20 cellular contexts compared by ENCODE assay signal in the genomic region with DNA sequence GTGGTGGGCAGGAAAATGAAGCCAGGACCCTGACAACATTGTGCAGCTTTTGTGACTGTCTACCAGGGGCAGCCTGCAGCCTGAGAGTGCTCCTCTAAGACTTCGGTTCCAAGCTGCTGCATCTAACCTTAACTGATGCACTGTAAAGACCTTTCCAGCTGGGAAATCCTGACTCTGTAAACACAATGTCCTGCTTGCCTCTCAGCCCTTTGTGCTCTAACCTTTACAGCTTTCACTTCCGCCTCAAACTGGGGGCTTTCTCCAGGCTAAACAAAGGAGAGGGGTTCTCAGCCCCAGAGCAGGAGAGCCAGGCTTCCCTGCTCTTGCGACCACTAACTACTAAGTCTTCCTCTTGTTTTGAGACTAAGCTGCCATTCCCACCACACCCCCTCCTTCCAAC. TPM values are rescaled to one million over a fixed set of nuclear protein-coding genes. Genes with fewer than 3 reads are reported as not detected.
A peak's percentile ranks its signal among the peaks of the same experiment; 100 is the strongest.
DNase-seq lines count a peak whose midpoint lies in the region; ATAC-seq, FAIRE-seq and TF ChIP-seq lines count a peak whose summit lies in the region.
"Had no signal": no experiment of that assay in that cellular context is flagged by ENCODE, and none has a peak within 500 bp of the region (broad histone marks: within the 10 kb centered on the region; RNA-seq: fewer than 3 reads in every experiment).

No MANE protein-coding gene starts in this region.

- RAD21 ChIA-PET in GM12878 (lab: Charles Lee; ENCODE audit: unreplicated experiment) = no interaction called here

- H3K27ac ChIP-seq in left ventricle myocardium inferior (replicated peaks) (peak overlapping the region; percentile 62), GM12878 (ENCODE audit: control insufficient read depth, insufficient read depth) (no peak overlapping the region), smooth muscle cell (ENCODE audit: low read depth) (peak overlapping the region; percentile 51)
- H3K27ac ChIP-seq: SJSA1 had no signal

- DNase-seq in left ventricle myocardium inferior = no peak
- DNase-seq in Right ventricle myocardium inferior (ENCODE audit: missing footprints) = no peak
- DNase-seq in GM12878 (ENCODE audit: low read depth, low spot score) = no peak
- no peak for DNase-seq in smooth muscle cell (lab: John Stamatoyannopoulos, UW; ENCODE audit: unreplicated experiment)
- no peak for DNase-seq in GF-D8 (lab: John Stamatoyannopoulos, UW)
- DNase-seq in DMS114 treated with DMSO at 0.1 percent for 48 hours (lab: John Stamatoyannopoulos, UW; ENCODE audit: unreplicated experiment) = no peak
- DNase-seq in hippocampal formation (lab: John Stamatoyannopoulos, UW) = no peak
- DNase-seq: H7, Kasumi-1, MG63, NCI-H1105, NCI-H1694 treated with DMSO at 0.1 percent for 48 hours, NCI-H2227 treated with DMSO at 0.1 percent for 48 hours, NCI-H524 had no signal

- H3K79me2 ChIP-seq in GM12878 (ENCODE audit: control insufficient read depth, insufficient read depth, low read length) (no peaks in the 10 kb centered on the region), smooth muscle cell (ENCODE audit: low read depth) (no peaks in the 10 kb centered on the region)

- no peaks in the 10 kb centered on the region for H3K27me3 ChIP-seq in left ventricle myocardium inferior (ENCODE audit: low read depth)
- no peaks in the 10 kb centered on the region for H3K27me3 ChIP-seq in GM12878 (replicated peaks in 1 of 2; ENCODE audit: control insufficient read depth in 2 of 2, insufficient read depth in 2 of 2, low read length in 1 of 2)
- H3K27me3 ChIP-seq in smooth muscle cell (ENCODE audit: low read depth) = no peaks in the 10 kb centered on the region
- H3K27me3 ChIP-seq: MG63, SJSA1 had no signal

- WGBS in GM12878 (ENCODE audit: insufficient coverage, insufficient replicate concordance, low lambda C conversion rate, missing lambda C conversion rate) = 34% methylated on average over 3 of the region's 3 CpGs
- WGBS in smooth muscle cell (ENCODE audit: low lambda C conversion rate) = 74% methylated on average over 3 of the region's 3 CpGs

- POLR2A ChIA-PET in GM12878 (lab: Charles Lee) = interaction anchor here (0.6 kb wide), 1 partner anchor 1295 kb away, joined by 4 read pairs; no protein-coding TSS in a partner anchor

- H3K4me3 ChIP-seq in left ventricle myocardium inferior = no peak overlapping the region
- no peak overlapping the region for H3K4me3 ChIP-seq in GM12878
- no peak overlapping the region for H3K4me3 ChIP-seq in smooth muscle cell
- H3K4me3 ChIP-seq: MG63, SJSA1 had no signal

- SMC1A ChIA-PET in GM12878 (lab: Charles Lee; ENCODE audit: uncharacterized antibody, unreplicated experiment) = interaction anchor here (1.1 kb wide), 1 partner anchor 17 kb away, joined by 3 read pairs; no protein-coding TSS in a partner anchor

- no peak for TF ChIP-seq RAD21 in GM12878 (IDR thresholded peaks at IDR 0.05; ENCODE audit: insufficient read depth, low read depth, low read length)

- TF ChIP-seq CTCF in left ventricle myocardium inferior (IDR thresholded peaks at IDR 0.05; ENCODE audit: borderline replicate concordance) (no peak), GM12878 (IDR thresholded peaks at IDR 0.05 in 2 of 3, conservative IDR thresholded peaks at IDR 0.05 in 1 of 3; ENCODE audit: control insufficient read depth in 2 of 3, extremely low read depth in 1 of 3, insufficient read depth in 1 of 3, low read depth in 3 of 3, low read length in 3 of 3) (no peak), nephron (IDR thresholded peaks at IDR 0.05; ENCODE audit: unreplicated experiment in 3 of 3) (no peak), smooth muscle cell (IDR thresholded peaks at IDR 0.05; ENCODE audit: borderline replicate concordance, insufficient read depth, poor library complexity, severe bottlenecking) (no peak)

- peak overlapping the region; percentile 70 to 96 (median 90) for H3K27ac Mint-ChIP-seq in nephron

- no peak overlapping the region for H3K4me2 ChIP-seq in GM12878 (ENCODE audit: control insufficient read depth, insufficient read depth)
- peak overlapping the region; percentile 48 for H3K4me2 ChIP-seq in smooth muscle cell

- peaks cover 67% of the 10 kb centered on the region for H3K4me1 Mint-ChIP-seq in nephron

- peaks cover 8% of the 10 kb centered on the region for H3F3A ChIP-seq in smooth muscle cell (ENCODE audit: low read depth)

- no TSS peak for BruUV-seq in GM12878 (replicated peaks; lab: Mats Ljungman, UMichigan)

- no peak for TF ChIP-seq POLR2A in GM12878 (IDR thresholded peaks at IDR 0.05; ENCODE audit: low read depth, low read length)

- H3K9me3 ChIP-seq in left ventricle myocardium inferior (replicated peaks) (no peaks in the 10 kb centered on the region), GM12878 (replicated peaks; ENCODE audit: control insufficient read depth, insufficient read depth, low read length) (no peaks in the 10 kb centered on the region), smooth muscle cell (replicated peaks; ENCODE audit: low read depth) (no peaks in the 10 kb centered on the region)
- H3K9me3 ChIP-seq: MG63, SJSA1 had no signal

- intact Hi-C loops in left ventricle myocardium inferior (cut with micrococcal nuclease) = no loop called here
- intact Hi-C loops in Right ventricle myocardium inferior (cut with DNase I) = no loop called here
- intact Hi-C loops in GM12878 (cut with micrococcal nuclease; ENCODE audit: unreplicated experiment) = no loop called here

- no peaks in the 10 kb centered on the region for H3K36me3 ChIP-seq in left ventricle myocardium inferior
- H3K36me3 ChIP-seq in GM12878 (ENCODE audit: control insufficient read depth in 2 of 2, insufficient read depth in 2 of 2, low read length in 1 of 2) = no peaks in the 10 kb centered on the region
- no peaks in the 10 kb centered on the region for H3K36me3 ChIP-seq in smooth muscle cell (ENCODE audit: low read depth)
- H3K36me3 ChIP-seq: MG63, SJSA1 had no signal

- H3K9ac ChIP-seq in GM12878 (ENCODE audit: control insufficient read depth, insufficient read depth, low read length) = no peak overlapping the region
- no peak overlapping the region for H3K9ac ChIP-seq in smooth muscle cell (ENCODE audit: low read depth)

- no peak for FAIRE-seq in GM12878 (lab: Jason Lieb, UNC)
- FAIRE-seq: A204.1 had no signal

- H3K4me1 ChIP-seq in left ventricle myocardium inferior (peaks cover 68% of the 10 kb centered on the region), GM12878 (ENCODE audit: control insufficient read depth, insufficient read depth, low read length) (no peaks in the 10 kb centered on the region), smooth muscle cell (ENCODE audit: low read depth) (peaks cover 53% of the 10 kb centered on the region)

- no peaks in the 10 kb centered on the region for H3K36me3 Mint-ChIP-seq in nephron (ENCODE audit: low read depth)

- no peaks in the 10 kb centered on the region for H3K9me3 Mint-ChIP-seq in nephron

- TF ChIP-seq EP300 in GM12878 (IDR thresholded peaks at IDR 0.05; ENCODE audit: borderline replicate concordance in 1 of 2, control insufficient read depth in 1 of 2, low read depth in 2 of 2, low read length in 2 of 2) = no peak

- H2AFZ ChIP-seq in GM12878 (ENCODE audit: control insufficient read depth, low read depth, low read length) (no peak overlapping the region), smooth muscle cell (ENCODE audit: low read depth) (peak overlapping the region; percentile 68)

- H3K27me3 Mint-ChIP-seq in nephron (ENCODE audit: low read depth) = no peaks in the 10 kb centered on the region

- no peak overlapping the region for H3K4me3 Mint-ChIP-seq in nephron

- in situ Hi-C loops in GM12878 (cut with MboI) = no loop called here

- CTCF ChIA-PET in GM12878 (lab: Yijun Ruan, JAX) = interaction anchor here (1.1 kb wide), 1 partner anchor 69 kb away, joined by 3 read pairs; no protein-coding TSS in a partner anchor

- ATAC-seq in Right ventricle myocardium inferior (no peak), GM12878 (peak; percentile 15; the same call in 1 of the 3 replicates)
- ATAC-seq: Panc1 had no signal

- no peaks in the 10 kb centered on the region for H4K20me1 ChIP-seq in GM12878 (ENCODE audit: control insufficient read depth, insufficient read depth)
- H4K20me1 ChIP-seq in smooth muscle cell (ENCODE audit: low read depth) = no peaks in the 10 kb centered on the region

TF ChIP-seq in GM12878, 131 proteins besides CTCF, POLR2A, EP300 and RAD21:
- peak; percentile 9; the same call in 1 of the 2 replicates for TF ChIP-seq SPI1 (IDR thresholded peaks at IDR 0.05; ENCODE audit: borderline replicate concordance, insufficient read depth, low read depth, low read length)
- no peak for TF ChIP-seq ETV6 (conservative IDR thresholded peaks at IDR 0.05 in 1 of 2, IDR thresholded peaks at IDR 0.05 in 1 of 2; ENCODE audit: borderline replicate concordance in 1 of 2, low read depth in 1 of 2)

RNA-seq across cellular contexts. Expression of gene RASL11B, which starts 19.3 kb away (rescaled TPM):
- total RNA-seq in left ventricle myocardium inferior (8.7 TPM), Right ventricle myocardium inferior (3.7 TPM), GM12878 (2014; rRNA removed) (0.06 TPM in 1 of 2 replicates, not detected in the other), GM12878 (2014; rRNA removed; fragmentation: Illumina TruSeq; extraction: Trizol) (not detected in 2 replicates), GM12878 (2021) (not detected in 2 replicates), smooth muscle cell (42.9 and 47.0 TPM in 2 replicates)
- total RNA-seq in GM12878 (2013; cell fraction: nucleolus; rRNA removed) = 0.21 TPM in 1 of 2 replicates, not detected in the other
- not detected for polyA plus RNA-seq in GM12878 (2011; ENCODE audit: low read depth)
- polyA plus RNA-seq in GM12878 (2011; rRNA removed) (not detected in 2 replicates), GM12878 (2014; fragmentation: Illumina TruSeq; extraction: Trizol) (0.21 TPM in 1 of 2 replicates, not detected in the other), GM12878 (2014; fragmentation: Nextera tagmentation; extraction: Ambion mirVana) (under 1 TPM in 1 of 2 experiments, not detected in 1; 0.08 TPM), GM12878 (2014; rRNA removed) (0.06 and 0.19 TPM in 2 replicates), GM12878 (2016; fragmentation: Nextera tagmentation; extraction: Ambion mirVana) (under 1 TPM; 0.19 to 0.45 TPM), smooth muscle cell (44.3 and 59.6 TPM in 2 replicates)
- 0.03 TPM in 1 of 2 replicates, not detected in the other for polyA plus RNA-seq in GM12878 (2011; cell fraction: cytosol; rRNA removed)
- not detected in 2 replicates for polyA plus RNA-seq in GM12878 (2011; cell fraction: nucleus; rRNA removed)
- polyA plus RNA-seq in GM12878 (2012) = 0.15 TPM in 1 of 2 replicates, not detected in the other
- not detected in 2 replicates for polyA minus RNA-seq in GM12878 (2011; rRNA and poly(A)+ RNA removed)
- polyA minus RNA-seq in GM12878 (2011; cell fraction: cytosol; rRNA and poly(A)+ RNA removed) = not detected in 2 replicates
- not detected in 2 replicates for polyA minus RNA-seq in GM12878 (2011; cell fraction: nucleus; rRNA and poly(A)+ RNA removed)
- total RNA-seq: G401, HT-29 had no signal
